Comparison of ENCODE assay signal across 9 cellular contexts in genomic region chr5:88140863-88141694, GRCh38.
DNase-seq lines count a peak whose midpoint lies in the region; ATAC-seq and TF ChIP-seq lines count a peak whose summit lies in the region.
"Had no signal": no experiment of that assay in that cellular context is flagged by ENCODE, and none has a peak within 500 bp of the region (broad histone marks: within the 10 kb centered on the region; RNA-seq: fewer than 3 reads in every experiment).

No MANE protein-coding gene starts in this region.

- no peaks in the 10 kb centered on the region for H3K36me3 ChIP-seq in CD4-positive, CD25-positive, alpha-beta regulatory T cell (ENCODE audit: control insufficient read depth, insufficient read depth, low read length)
- no peaks in the 10 kb centered on the region for H3K36me3 ChIP-seq in duodenal mucosa (ENCODE audit: control insufficient read depth in 1 of 2, insufficient read depth in 2 of 2, low read length in 2 of 2)

- H3K27ac Mint-ChIP-seq in CD4-positive, CD25-positive, alpha-beta regulatory T cell = no peak overlapping the region
- H3K27ac Mint-ChIP-seq: activated naive CD4-positive, alpha-beta T cell treated with anti-CD3 and anti-CD28 coated beads, Interleukin-2, amount 50 U/mL, for 24 hours had no signal

- peaks cover 55% of the 10 kb centered on the region for H3K27me3 ChIP-seq in CD4-positive, CD25-positive, alpha-beta regulatory T cell (ENCODE audit: control insufficient read depth, insufficient read depth, low read length)
- peaks cover 27 to 52% of the 10 kb centered on the region in 2 donors for H3K27me3 ChIP-seq in duodenal mucosa (ENCODE audit: control insufficient read depth in 1 of 2, insufficient read depth in 2 of 2, low read length in 2 of 2)

- peaks cover 37% of the 10 kb centered on the region for H3K4me1 ChIP-seq in CD4-positive, CD25-positive, alpha-beta regulatory T cell (ENCODE audit: control insufficient read depth, insufficient read depth, low read length, poor library complexity, severe bottlenecking)
- H3K4me1 ChIP-seq in duodenal mucosa (ENCODE audit: control insufficient read depth in 1 of 2, insufficient read depth in 2 of 2, low read length in 2 of 2) = peaks cover 24 to 39% of the 10 kb centered on the region in 2 donors

- intact Hi-C loops in lower leg skin (cut with DNase I; ENCODE audit: low total_unique reads) = loop anchor here (10.0 kb wide), 1 partner anchor 544 kb away; no protein-coding TSS in a partner anchor

- peak overlapping the region; percentile 64 for H3K4me3 ChIP-seq in CD4-positive, CD25-positive, alpha-beta regulatory T cell (ENCODE audit: low read depth, low read length)
- H3K4me3 ChIP-seq in duodenal mucosa (ENCODE audit: low read depth in 1 of 2, low read length in 2 of 2) (peak overlapping the region; percentile 75 to 82), lower leg skin (ENCODE audit: low read depth, poor library complexity, severe bottlenecking) (peak overlapping the region; percentile 22)

- DNase-seq in CD4-positive, CD25-positive, alpha-beta regulatory T cell = peak; percentile 57 to 93 (median 76)
- DNase-seq in NCI-H69 (lab: John Stamatoyannopoulos, UW) (peak; percentile 100), lower leg skin (ENCODE audit: low spot score in 2 of 2) (peak; percentile 97 to 99)
- DNase-seq in activated CD4-positive, alpha-beta T cell treated with anti-CD3 and anti-CD28 coated beads, Interleukin-2, amount 50 U/mL, for 4 hours = peak; percentile 61 to 62
- peak; percentile 62 for DNase-seq in stimulated activated CD4-positive, alpha-beta T cell treated with anti-CD3 and anti-CD28 coated beads, Interleukin-4, amount 100 ng/mL, for 1 hour

- H3K9me3 ChIP-seq in CD4-positive, CD25-positive, alpha-beta regulatory T cell (ENCODE audit: control insufficient read depth in 2 of 2, low read length in 2 of 2) = peaks cover 16 to 23% of the 10 kb centered on the region in 2 experiments
- no peaks in the 10 kb centered on the region for H3K9me3 ChIP-seq in duodenal mucosa (ENCODE audit: control insufficient read depth in 1 of 2, low read length in 2 of 2)

- H3K9me3 Mint-ChIP-seq in CD4-positive, CD25-positive, alpha-beta regulatory T cell = peaks cover 0 to 10% (median 4%) of the 10 kb centered on the region in 7 donors
- H3K9me3 Mint-ChIP-seq: activated naive CD4-positive, alpha-beta T cell treated with anti-CD3 and anti-CD28 coated beads, Interleukin-2, amount 50 U/mL, for 24 hours had no signal

- peaks cover 0 to 22% (median 6%) of the 10 kb centered on the region in 4 donors for H3K4me1 Mint-ChIP-seq in CD4-positive, CD25-positive, alpha-beta regulatory T cell

- peak; percentile 75 to 89 for ATAC-seq in CD4-positive, CD25-positive, alpha-beta regulatory T cell (ENCODE audit: low read depth in 2 of 2)
- peak; percentile 89 for ATAC-seq in GM19452 (IDR thresholded peaks at IDR 0.05; ENCODE audit: unreplicated experiment)
- peak; percentile 91 for ATAC-seq in HG03565 (IDR thresholded peaks at IDR 0.05; ENCODE audit: unreplicated experiment)

- no peaks in the 10 kb centered on the region for H3K36me3 Mint-ChIP-seq in CD4-positive, CD25-positive, alpha-beta regulatory T cell

- H3K27me3 Mint-ChIP-seq in CD4-positive, CD25-positive, alpha-beta regulatory T cell = peaks cover 16% of the 10 kb centered on the region

- 0 to 1% methylated on average over 45 of the region's 45 CpGs for WGBS in lower leg skin, 2 donors

- no peak for TF ChIP-seq CTCF in lower leg skin (IDR thresholded peaks at IDR 0.05)

- no peak overlapping the region for H3K4me3 Mint-ChIP-seq in CD4-positive, CD25-positive, alpha-beta regulatory T cell
- H3K4me3 Mint-ChIP-seq: activated naive CD4-positive, alpha-beta T cell treated with anti-CD3 and anti-CD28 coated beads, Interleukin-2, amount 50 U/mL, for 24 hours had no signal

- H3K27ac ChIP-seq in CD4-positive, CD25-positive, alpha-beta regulatory T cell (ENCODE audit: insufficient read depth, low read length, poor library complexity, severe bottlenecking) = no peak overlapping the region
- H3K27ac ChIP-seq in duodenal mucosa (ENCODE audit: low read depth, low read length) = no peak overlapping the region

- no peak for TF ChIP-seq POLR2A in lower leg skin (IDR thresholded peaks at IDR 0.05)

- H3K9ac ChIP-seq in duodenal mucosa (ENCODE audit: low read depth in 1 of 2, low read length in 2 of 2) = peak overlapping the region; percentile 24 to 53

Comparison
In these comparisons a context has a peak if more than half of its experiments do, and no peak if none do; other contexts are left out.
1. H3K4me3 ChIP-seq: peak in every context shown above with its lines; median percentile 78 in duodenal mucosa; 64 in CD4-positive, CD25-positive, alpha-beta regulatory T cell; 22 in lower leg skin.